In the genomic region with DNA sequence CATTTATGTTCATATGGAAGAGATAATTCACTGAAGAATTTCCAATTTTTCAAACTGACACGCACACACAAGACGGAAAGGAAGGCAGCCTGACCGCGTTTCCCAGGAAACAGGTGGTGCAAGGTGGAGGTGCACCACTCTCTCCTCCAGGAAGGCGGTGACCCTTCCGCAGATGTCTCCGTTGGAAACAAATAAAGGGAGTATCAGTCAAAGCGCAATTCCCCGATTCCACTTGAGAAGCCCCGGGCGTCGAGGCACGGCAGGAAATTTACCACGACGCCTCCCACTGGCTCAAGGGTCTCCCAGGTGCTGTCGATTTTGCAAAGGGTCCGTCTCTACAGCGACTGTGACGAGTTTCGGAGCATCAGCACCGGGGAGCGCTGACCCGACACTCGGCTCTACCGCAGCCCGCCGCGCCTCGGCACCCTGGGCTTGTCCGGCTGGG, we compare ENCODE assay signal across 8 cellular contexts. TPM values are rescaled to one million over a fixed set of nuclear protein-coding genes. Genes with fewer than 3 reads are reported as not detected.
DNase-seq lines count a peak whose midpoint lies in the region; ATAC-seq, FAIRE-seq and TF ChIP-seq lines count a peak whose summit lies in the region.

No MANE protein-coding gene starts in this region.

- peaks cover 10% of the 10 kb centered on the region for H3K9me3 Mint-ChIP-seq in GM23338
- no peaks in the 10 kb centered on the region for H3K9me3 Mint-ChIP-seq in activated T-helper 1 cell treated with anti-CD3 and anti-CD28 coated beads, Interleukin-12 subunit alpha, Interleukin-12 subunit beta, Interleukin-2, Interleukin-4 antibody, amounts not matched to agents 30 ng/mL and 10 ng/mL and 1 ng/mL, durations not matched to agents 14 hours and 24 hours and 36 hours

- H3F3A ChIP-seq in GM23338 (replicated peaks; ENCODE audit: low read depth), result no peaks in the 10 kb centered on the region

- peak overlapping the region; percentile 85 for H3K4me3 Mint-ChIP-seq in GM23338
- H3K4me3 Mint-ChIP-seq in activated T-helper 1 cell treated with anti-CD3 and anti-CD28 coated beads, Interleukin-12 subunit alpha, Interleukin-12 subunit beta, Interleukin-2, Interleukin-4 antibody, amounts not matched to agents 30 ng/mL and 10 ng/mL and 1 ng/mL, durations not matched to agents 14 hours and 24 hours and 36 hours, result peak overlapping the region; percentile 86

- H3K36me3 Mint-ChIP-seq in GM23338 (ENCODE audit: low read depth), result peaks cover 14% of the 10 kb centered on the region
- H3K36me3 Mint-ChIP-seq in activated T-helper 1 cell treated with anti-CD3 and anti-CD28 coated beads, Interleukin-12 subunit alpha, Interleukin-12 subunit beta, Interleukin-2, Interleukin-4 antibody, amounts not matched to agents 30 ng/mL and 10 ng/mL and 1 ng/mL, durations not matched to agents 14 hours and 24 hours and 36 hours (ENCODE audit: low read depth), result no peaks in the 10 kb centered on the region

- no peak overlapping the region for H3K27ac ChIP-seq in GM23338 (ENCODE audit: low read depth)
- no peak overlapping the region for H3K27ac ChIP-seq in stomach smooth muscle (ENCODE audit: low read length)

- FAIRE-seq in GM12892 (lab: Jason Lieb, UNC), result no peak

- intact Hi-C loops in activated T-helper 1 cell treated with anti-CD3 and anti-CD28 coated beads, Interleukin-12 subunit alpha, Interleukin-12 subunit beta, Interleukin-2, Interleukin-4 antibody, amounts not matched to agents 30 ng/mL and 10 ng/mL and 1 ng/mL, durations not matched to agents 14 hours and 24 hours and 36 hours (cut with micrococcal nuclease), result loop anchor here (2.0 to 5.0 kb wide), 10 partner anchors 48 to 1103 kb away; a partner anchor contains a TSS

- H3K4me3 ChIP-seq in AG09309 (ENCODE audit: control insufficient read depth, low read depth, low read length) (peak overlapping the region; percentile 76), GM23338 (peak overlapping the region; percentile 64), stomach smooth muscle (ENCODE audit: low read length in 2 of 2) (peak overlapping the region; percentile 67 to 85)

- peak overlapping the region; percentile 99 for H2AFZ ChIP-seq in GM23338

- no peaks in the 10 kb centered on the region for H3K79me2 ChIP-seq in GM23338 (replicated peaks; ENCODE audit: insufficient read depth)

- H3K9me2 ChIP-seq in GM23338 (ENCODE audit: insufficient read depth), result no peaks in the 10 kb centered on the region

- H3K27me3 ChIP-seq in GM23338 (ENCODE audit: insufficient read depth) (peaks cover 40% of the 10 kb centered on the region), stomach smooth muscle (ENCODE audit: control insufficient read depth in 1 of 2, insufficient read depth in 2 of 2, low read length in 2 of 2) (peaks cover 0 to 2% of the 10 kb centered on the region in 2 donors)

- peak; percentile 69 for ATAC-seq in GM23338
- no peak for ATAC-seq in GM21528 (IDR thresholded peaks at IDR 0.05; ENCODE audit: low FRiP score, unreplicated experiment)

- H4K20me1 ChIP-seq in GM23338 (replicated peaks; ENCODE audit: insufficient read depth), result no peaks in the 10 kb centered on the region; the same call in 1 of the 2 replicates

- H3K27ac Mint-ChIP-seq in GM23338, result no peak overlapping the region
- peak overlapping the region; percentile 71 for H3K27ac Mint-ChIP-seq in activated T-helper 1 cell treated with anti-CD3 and anti-CD28 coated beads, Interleukin-12 subunit alpha, Interleukin-12 subunit beta, Interleukin-2, Interleukin-4 antibody, amounts not matched to agents 30 ng/mL and 10 ng/mL and 1 ng/mL, durations not matched to agents 14 hours and 24 hours and 36 hours

- no peaks in the 10 kb centered on the region for H3K9me3 ChIP-seq in stomach smooth muscle (ENCODE audit: control insufficient read depth in 2 of 2, low read length in 2 of 2)

- no peak for TF ChIP-seq POLR2A in GM12892 (IDR thresholded peaks at IDR 0.05; ENCODE audit: low read depth, low read length)

- peak overlapping the region; percentile 86 for H3K4me2 ChIP-seq in GM23338

- H3K36me3 ChIP-seq in GM23338 (ENCODE audit: insufficient read depth) (no peaks in the 10 kb centered on the region), stomach smooth muscle (ENCODE audit: control insufficient read depth in 2 of 2, insufficient read depth in 2 of 2, low read length in 2 of 2) (no peaks in the 10 kb centered on the region)

- DNase-seq in AG09309 (ENCODE audit: low read depth) (no peak), GM23338 (ENCODE audit: low spot score) (peak; percentile 67), iPS-NIHi11 (ENCODE audit: low spot score) (peak; percentile 61), GDM1 (lab: John Stamatoyannopoulos, UW) (no peak), GM12892 (ENCODE audit: insufficient read length) (no peak)
- DNase-seq in activated T-helper 1 cell treated with anti-CD3 and anti-CD28 coated beads, Interleukin-12 subunit alpha, Interleukin-12 subunit beta, Interleukin-2, Interleukin-4 antibody, amounts not matched to agents 30 ng/mL and 10 ng/mL and 1 ng/mL, durations not matched to agents 14 hours and 24 hours and 36 hours (ENCODE audit: low spot score), result no peak

- peaks cover 29% of the 10 kb centered on the region for H3K27me3 Mint-ChIP-seq in GM23338 (ENCODE audit: insufficient read depth, low read depth, poor library complexity)
- H3K27me3 Mint-ChIP-seq in activated T-helper 1 cell treated with anti-CD3 and anti-CD28 coated beads, Interleukin-12 subunit alpha, Interleukin-12 subunit beta, Interleukin-2, Interleukin-4 antibody, amounts not matched to agents 30 ng/mL and 10 ng/mL and 1 ng/mL, durations not matched to agents 14 hours and 24 hours and 36 hours (ENCODE audit: insufficient read depth), result peaks cover 20% of the 10 kb centered on the region

- TF ChIP-seq CTCF in AG09309 (IDR thresholded peaks at IDR 0.05; ENCODE audit: control insufficient read depth, insufficient read depth, low read depth, low read length, missing control alignments) (no peak), GM23338 (conservative IDR thresholded peaks at IDR 0.05; ENCODE audit: low read depth in 2 of 2) (no peak)

- peaks cover 18% of the 10 kb centered on the region for H3K4me1 Mint-ChIP-seq in GM23338
- peaks cover 27% of the 10 kb centered on the region for H3K4me1 Mint-ChIP-seq in activated T-helper 1 cell treated with anti-CD3 and anti-CD28 coated beads, Interleukin-12 subunit alpha, Interleukin-12 subunit beta, Interleukin-2, Interleukin-4 antibody, amounts not matched to agents 30 ng/mL and 10 ng/mL and 1 ng/mL, durations not matched to agents 14 hours and 24 hours and 36 hours (ENCODE audit: low read depth)

- H3K9ac ChIP-seq in stomach smooth muscle (ENCODE audit: low read length in 2 of 2), result peak overlapping the region; percentile 36 to 43

- H3K4me1 ChIP-seq in GM23338 (ENCODE audit: insufficient read depth) (peaks cover 15% of the 10 kb centered on the region; the same call in 1 of the 2 replicates), stomach smooth muscle (ENCODE audit: control insufficient read depth, insufficient read depth, low read length) (peaks cover 11% of the 10 kb centered on the region)

TF ChIP-seq in GM23338, 12 proteins besides CTCF, POLR2A, EP300 and RAD21 (continues in another document):
- TF ChIP-seq POLR2AphosphoS5 (IDR thresholded peaks at IDR 0.05; ENCODE audit: low read depth) (no peak), CREB1 (CRISPR knock-in tag; IDR thresholded peaks at IDR 0.05; ENCODE audit: low read depth) (no peak), EZH2phosphoT487 (IDR thresholded peaks at IDR 0.05; ENCODE audit: unreplicated experiment) (no peak), JUNB (IDR thresholded peaks at IDR 0.05; ENCODE audit: unreplicated experiment) (no peak), ZNF114 (CRISPR knock-in tag; IDR thresholded peaks at IDR 0.05) (no peak)
- TF ChIP-seq, protein P1, sequence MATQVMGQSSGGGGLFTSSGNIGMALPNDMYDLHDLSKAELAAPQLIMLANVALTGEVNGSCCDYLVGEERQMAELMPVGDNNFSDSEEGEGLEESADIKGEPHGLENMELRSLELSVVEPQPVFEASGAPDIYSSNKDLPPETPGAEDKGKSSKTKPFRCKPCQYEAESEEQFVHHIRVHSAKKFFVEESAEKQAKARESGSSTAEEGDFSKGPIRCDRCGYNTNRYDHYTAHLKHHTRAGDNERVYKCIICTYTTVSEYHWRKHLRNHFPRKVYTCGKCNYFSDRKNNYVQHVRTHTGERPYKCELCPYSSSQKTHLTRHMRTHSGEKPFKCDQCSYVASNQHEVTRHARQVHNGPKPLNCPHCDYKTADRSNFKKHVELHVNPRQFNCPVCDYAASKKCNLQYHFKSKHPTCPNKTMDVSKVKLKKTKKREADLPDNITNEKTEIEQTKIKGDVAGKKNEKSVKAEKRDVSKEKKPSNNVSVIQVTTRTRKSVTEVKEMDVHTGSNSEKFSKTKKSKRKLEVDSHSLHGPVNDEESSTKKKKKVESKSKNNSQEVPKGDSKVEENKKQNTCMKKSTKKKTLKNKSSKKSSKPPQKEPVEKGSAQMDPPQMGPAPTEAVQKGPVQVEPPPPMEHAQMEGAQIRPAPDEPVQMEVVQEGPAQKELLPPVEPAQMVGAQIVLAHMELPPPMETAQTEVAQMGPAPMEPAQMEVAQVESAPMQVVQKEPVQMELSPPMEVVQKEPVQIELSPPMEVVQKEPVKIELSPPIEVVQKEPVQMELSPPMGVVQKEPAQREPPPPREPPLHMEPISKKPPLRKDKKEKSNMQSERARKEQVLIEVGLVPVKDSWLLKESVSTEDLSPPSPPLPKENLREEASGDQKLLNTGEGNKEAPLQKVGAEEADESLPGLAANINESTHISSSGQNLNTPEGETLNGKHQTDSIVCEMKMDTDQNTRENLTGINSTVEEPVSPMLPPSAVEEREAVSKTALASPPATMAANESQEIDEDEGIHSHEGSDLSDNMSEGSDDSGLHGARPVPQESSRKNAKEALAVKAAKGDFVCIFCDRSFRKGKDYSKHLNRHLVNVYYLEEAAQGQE (IDR thresholded peaks at IDR 0.05; ENCODE audit: unreplicated experiment), result no peak

RNA-seq across cellular contexts. Expression of a gene that starts 0.8 kb away (rescaled TPM):
- 6.7 and 8.7 TPM in 2 replicates for total RNA-seq in GM23338 (2014; rRNA removed; shearing (Covaris generic))
- polyA plus RNA-seq in GM23338 (2016; fragmentation: Nextera tagmentation; extraction: Ambion mirVana), result 1.8 and 2.1 TPM in 2 replicates
- 2.0 and 2.3 TPM in 2 replicates for total RNA-seq in activated T-helper 1 cell treated with anti-CD3 and anti-CD28 coated beads, Interleukin-12 subunit alpha, Interleukin-12 subunit beta, Interleukin-2, Interleukin-4 antibody, amounts not matched to agents 30 ng/mL and 10 ng/mL and 1 ng/mL, durations not matched to agents 14 hours and 24 hours and 36 hours
- 4.5 TPM for polyA plus RNA-seq in GM12892 (2012; ENCODE audit: missing spikeins)

RNA-seq across cellular contexts. Expression of a gene that starts 53.6 kb away (rescaled TPM):
- 24.1 and 28.4 TPM in 2 replicates for total RNA-seq in GM23338 (2014; rRNA removed; shearing (Covaris generic))
- 11.0 and 13.9 TPM in 2 replicates for polyA plus RNA-seq in GM23338 (2016; fragmentation: Nextera tagmentation; extraction: Ambion mirVana)
- 0.61 and 3.0 TPM in 2 replicates for total RNA-seq in activated T-helper 1 cell treated with anti-CD3 and anti-CD28 coated beads, Interleukin-12 subunit alpha, Interleukin-12 subunit beta, Interleukin-2, Interleukin-4 antibody, amounts not matched to agents 30 ng/mL and 10 ng/mL and 1 ng/mL, durations not matched to agents 14 hours and 24 hours and 36 hours
- polyA plus RNA-seq in GM12892 (2012; ENCODE audit: missing spikeins), result 1.0 TPM

Comparison
In these comparisons a context has a peak if more than half of its experiments do, and no peak if none do; other contexts are left out.
1. DNase-seq: peak in GM23338 (single experiment) and iPS-NIHi11 (single experiment); none in AG09309 (single experiment), activated T-helper 1 cell treated with anti-CD3 and anti-CD28 coated beads, Interleukin-12 subunit alpha, Interleukin-12 subunit beta, Interleukin-2, Interleukin-4 antibody, amounts not matched to agents 30 ng/mL and 10 ng/mL and 1 ng/mL, durations not matched to agents 14 hours and 24 hours and 36 hours (single experiment), GDM1 (single experiment) and GM12892 (single experiment).
2. Peak in every context shown above with its lines, with median percentiles within 50 percentile points of each other: H3K4me3 ChIP-seq.